In genomic region chr18:32548688-32549087, GRCh38 we compare ENCODE assay signal across 1 cellular context.
TF ChIP-seq lines count a peak whose summit lies in the region.

No MANE protein-coding gene starts in this region.

TF ChIP-seq in GM23338, 12 proteins besides CTCF, POLR2A, EP300 and RAD21 (continued from another document):
- no peak for TF ChIP-seq REST (IDR thresholded peaks at IDR 0.05; ENCODE audit: unreplicated experiment)
- TF ChIP-seq, protein P1, sequence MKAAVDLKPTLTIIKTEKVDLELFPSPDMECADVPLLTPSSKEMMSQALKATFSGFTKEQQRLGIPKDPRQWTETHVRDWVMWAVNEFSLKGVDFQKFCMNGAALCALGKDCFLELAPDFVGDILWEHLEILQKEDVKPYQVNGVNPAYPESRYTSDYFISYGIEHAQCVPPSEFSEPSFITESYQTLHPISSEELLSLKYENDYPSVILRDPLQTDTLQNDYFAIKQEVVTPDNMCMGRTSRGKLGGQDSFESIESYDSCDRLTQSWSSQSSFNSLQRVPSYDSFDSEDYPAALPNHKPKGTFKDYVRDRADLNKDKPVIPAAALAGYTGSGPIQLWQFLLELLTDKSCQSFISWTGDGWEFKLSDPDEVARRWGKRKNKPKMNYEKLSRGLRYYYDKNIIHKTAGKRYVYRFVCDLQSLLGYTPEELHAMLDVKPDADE (IDR thresholded peaks at IDR 0.05), result no peak
- TF ChIP-seq EZH2 (IDR thresholded peaks at IDR 0.05; ENCODE audit: low read depth, unreplicated experiment), result no peak
- TF ChIP-seq NANOG (IDR thresholded peaks at IDR 0.05; ENCODE audit: borderline replicate concordance), result no peak
- TF ChIP-seq STAT1 (IDR thresholded peaks at IDR 0.05; ENCODE audit: unreplicated experiment), result no peak
- no peak for TF ChIP-seq POLR2AphosphoS5 (IDR thresholded peaks at IDR 0.05; ENCODE audit: low read depth)
